Comparison of ENCODE assay signal across 8 cellular contexts in genomic region chr1:85200367-85200869, GRCh38. TPM values are rescaled to one million over a fixed set of nuclear protein-coding genes. Genes with fewer than 3 reads are reported as not detected.
DNase-seq lines count a peak whose midpoint lies in the region; ATAC-seq and TF ChIP-seq lines count a peak whose summit lies in the region.

No MANE protein-coding gene starts in this region.

- peak overlapping the region; percentile 88 to 94 for H3K27ac ChIP-seq in left lung

- peak overlapping the region; percentile 64 for H3K4me3 ChIP-seq in BJ (ENCODE audit: low read depth, low read length)
- H3K4me3 ChIP-seq in cardiac fibroblast (replicated peaks in 1 of 2; ENCODE audit: low read depth in 2 of 2, low read length in 2 of 2): peak overlapping the region; percentile 63 to 71
- H3K4me3 ChIP-seq in left lung: peak overlapping the region; percentile 69 to 72

- TF ChIP-seq CTCF in BJ (IDR thresholded peaks at IDR 0.05; ENCODE audit: insufficient read depth, low read depth, low read length) (no peak), cardiac fibroblast (IDR thresholded peaks at IDR 0.05; ENCODE audit: low read depth, low read length) (no peak), left lung (IDR thresholded peaks at IDR 0.05) (no peak)

- POLR2A ChIA-PET in BJ (lab: Charles Lee): interaction anchor here (0.6 kb wide), 2 partner anchors 34 to 51 kb away, joined by 3 to 5 read pairs; no protein-coding TSS in a partner anchor

- peak; percentile 35 for ATAC-seq in GM19328 (IDR thresholded peaks at IDR 0.05; ENCODE audit: unreplicated experiment)
- ATAC-seq in HG03432 (IDR thresholded peaks at IDR 0.05; ENCODE audit: unreplicated experiment): peak; percentile 37
- ATAC-seq in left lung: peak; percentile 10

- H3K4me1 ChIP-seq in left lung: peaks cover 0 to 12% of the 10 kb centered on the region in 2 donors

- H3K36me3 ChIP-seq in BJ (ENCODE audit: control insufficient read depth, insufficient read depth, low read length): no peaks in the 10 kb centered on the region
- no peaks in the 10 kb centered on the region for H3K36me3 ChIP-seq in left lung

- CTCF ChIA-PET in BJ (lab: Yijun Ruan, JAX): interaction anchor here (0.6 to 3.3 kb wide), 4 partner anchors 10 to 90 kb away, joined by 4 to 15 read pairs (median 10); partner anchors contain the start of gene C1orf52

- intact Hi-C loops in left lung (cut with DNase I): no loop called here

- H3K9me3 ChIP-seq in left lung: no peaks in the 10 kb centered on the region

- H3K27me3 ChIP-seq in BJ (ENCODE audit: control insufficient read depth, insufficient read depth, low read length) (no peaks in the 10 kb centered on the region), left lung (peaks cover 0 to 41% of the 10 kb centered on the region in 2 donors)

- no peak for DNase-seq in BJ (ENCODE audit: low read depth)
- peak; percentile 47 for DNase-seq in SW480 (ENCODE audit: low spot score)
- DNase-seq in cardiac fibroblast (ENCODE audit: low read depth in 2 of 2): peak in 1 of 2 donors; percentile 6
- DNase-seq in left lung: peak; percentile 35 to 65
- peak in 2 of 3 experiments; percentile 5 for DNase-seq in stimulated activated CD4-positive, alpha-beta T cell treated with anti-CD3 and anti-CD28 coated beads, TNF-alpha, amount 100 ng/mL, for 24 hours (ENCODE audit: low read depth in 3 of 3)
- DNase-seq in AML-193 (lab: John Stamatoyannopoulos, UW): no peak

RNA-seq across cellular contexts. Expression of gene SYDE2, which starts 0.4 kb away (rescaled TPM):
- polyA plus RNA-seq in BJ (2011; rRNA removed): 4.4 and 6.1 TPM in 2 replicates
- polyA minus RNA-seq in BJ (2011; rRNA and poly(A)+ RNA removed): 9.0 and 11.8 TPM in 2 replicates
- 10 to 100 TPM; 12.8 to 18.2 TPM for total RNA-seq in left lung

RNA-seq across cellular contexts. Expression of gene C1orf52, which starts 59.0 kb away (rescaled TPM):
- polyA plus RNA-seq in BJ (2011; rRNA removed): 29.6 and 30.5 TPM in 2 replicates
- 10.1 and 16.6 TPM in 2 replicates for polyA minus RNA-seq in BJ (2011; rRNA and poly(A)+ RNA removed)
- 10 to 100 TPM; 18.0 to 22.1 TPM for total RNA-seq in left lung

Comparison
In these comparisons a context has a peak if more than half of its experiments do, and no peak if none do; other contexts are left out.
1. DNase-seq: peak in SW480 (single experiment), left lung (2 of 2) and stimulated activated CD4-positive, alpha-beta T cell treated with anti-CD3 and anti-CD28 coated beads, TNF-alpha, amount 100 ng/mL, for 24 hours (2 of 3); none in BJ (single experiment) and AML-193 (0 of 2).
2. Peak in every context shown above with its lines, with median percentiles within 50 percentile points of each other: H3K4me3 ChIP-seq and ATAC-seq.